8 cellular contexts compared by ENCODE assay signal in genomic region chr3:58640700-58641372, GRCh38. TPM values are rescaled to one million over a fixed set of nuclear protein-coding genes. Genes with fewer than 3 reads are reported as not detected.
DNase-seq lines count a peak whose midpoint lies in the region; ATAC-seq and TF ChIP-seq lines count a peak whose summit lies in the region.

No MANE protein-coding gene starts in this region.

- H3K27ac Mint-ChIP-seq in progenitor cell of endocrine pancreas, result no peak overlapping the region

- H3K36me3 ChIP-seq in SJCRH30, result no peaks in the 10 kb centered on the region
- no peaks in the 10 kb centered on the region for H3K36me3 ChIP-seq in cardiac muscle cell

- no peaks in the 10 kb centered on the region for H3K9me3 ChIP-seq in SJCRH30 (replicated peaks)
- no peaks in the 10 kb centered on the region for H3K9me3 ChIP-seq in cardiac muscle cell (ENCODE audit: low read depth)

- H3K4me3 ChIP-seq in SJCRH30, result no peak overlapping the region
- H3K4me3 ChIP-seq in cardiac muscle cell, result no peak overlapping the region

- peaks cover 1% of the 10 kb centered on the region for H3K4me1 Mint-ChIP-seq in progenitor cell of endocrine pancreas (ENCODE audit: low read depth)

- no peaks in the 10 kb centered on the region for H3K27me3 ChIP-seq in SJCRH30
- peaks cover 28% of the 10 kb centered on the region for H3K27me3 ChIP-seq in cardiac muscle cell

- peak; percentile 76 for ATAC-seq in GM21390 (IDR thresholded peaks at IDR 0.05; ENCODE audit: unreplicated experiment)

- no peaks in the 10 kb centered on the region for H3K36me3 Mint-ChIP-seq in progenitor cell of endocrine pancreas (ENCODE audit: insufficient read depth)

- no peak overlapping the region for H3K27ac ChIP-seq in SJCRH30
- no peak overlapping the region for H3K27ac ChIP-seq in cardiac muscle cell

- TF ChIP-seq CTCF in cardiac muscle cell (IDR thresholded peaks at IDR 0.05; ENCODE audit: low read depth, low read length), result peak; percentile 95
- peak; percentile 96 for TF ChIP-seq CTCF in progenitor cell of endocrine pancreas (IDR thresholded peaks at IDR 0.05; ENCODE audit: unreplicated experiment)

- DNase-seq in DMS53 (lab: John Stamatoyannopoulos, UW) (peak; percentile 70), HuH-7.5 (ENCODE audit: low spot score) (peak; percentile 63), SJCRH30 (peak; percentile 57 to 71), cardiac muscle cell (ENCODE audit: low read depth in 1 of 2, low spot score in 1 of 2) (peak; percentile 84), progenitor cell of endocrine pancreas (ENCODE audit: low spot score, unreplicated experiment) (peak; percentile 75), NCI-H1694 treated with DMSO at 0.1 percent for 48 hours (lab: John Stamatoyannopoulos, UW) (no peak)
- peak; percentile 53 for DNase-seq in activated naive CD4-positive, alpha-beta T cell treated with anti-CD3 and anti-CD28 coated beads, Interleukin-2, amount 50 U/mL, for 16 hours

- peaks cover 33% of the 10 kb centered on the region for H3K27me3 Mint-ChIP-seq in progenitor cell of endocrine pancreas

- H3K4me3 Mint-ChIP-seq in progenitor cell of endocrine pancreas (ENCODE audit: low read depth), result peak overlapping the region; percentile 38

- H3K4me1 ChIP-seq in SJCRH30 (no peaks in the 10 kb centered on the region), cardiac muscle cell (ENCODE audit: low read depth) (no peaks in the 10 kb centered on the region)

- peaks cover 4% of the 10 kb centered on the region for H3K9me3 Mint-ChIP-seq in progenitor cell of endocrine pancreas (ENCODE audit: low read depth)

RNA-seq across cellular contexts. Expression of gene FAM3D, which starts 25.7 kb away (rescaled TPM):
- not detected in 2 replicates for total RNA-seq in SJCRH30 (2014; rRNA removed; shearing (Covaris generic))
- total RNA-seq in cardiac muscle cell (1.5 TPM in 1 of 2 replicates, not detected in the other), progenitor cell of endocrine pancreas (not detected in 2 replicates)
- polyA plus RNA-seq in cardiac muscle cell, result 0.69 TPM in 1 of 2 replicates, not detected in the other
